In the genomic region with DNA sequence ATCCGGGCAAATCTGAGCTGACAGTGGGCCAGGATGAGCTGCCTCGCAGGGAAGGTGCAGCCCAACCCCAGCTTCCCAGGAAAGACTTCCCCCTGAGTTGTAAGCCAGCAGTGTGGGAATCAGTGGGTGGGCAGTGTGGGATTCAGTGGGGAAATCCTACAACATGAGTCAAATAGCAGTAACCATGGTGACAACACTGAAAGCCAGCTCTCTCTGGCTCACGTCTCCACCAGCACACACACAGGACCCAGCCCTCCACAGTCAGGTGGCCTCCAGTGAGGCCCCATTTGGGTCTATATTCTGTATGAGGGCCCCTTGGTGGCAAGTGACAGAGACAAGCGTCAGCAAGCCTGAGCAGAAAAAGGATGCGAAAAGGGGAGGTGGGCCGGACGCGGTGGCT, we compare ENCODE assay signal across 9 cellular contexts. TPM values are rescaled to one million over a fixed set of nuclear protein-coding genes. Genes with fewer than 3 reads are reported as not detected.
DNase-seq lines count a peak whose midpoint lies in the region; ATAC-seq and TF ChIP-seq lines count a peak whose summit lies in the region.
"Had no signal": no experiment of that assay in that cellular context is flagged by ENCODE, and none has a peak within 500 bp of the region (broad histone marks: within the 10 kb centered on the region; RNA-seq: fewer than 3 reads in every experiment).

No MANE protein-coding gene starts in this region.

- peak overlapping the region; percentile 64 for H3K18ac ChIP-seq in neuronal stem cell (ENCODE audit: low read length)

- H2AFZ ChIP-seq in neuronal stem cell (ENCODE audit: low read length): peak overlapping the region; percentile 0

- H3K79me1 ChIP-seq in neuronal stem cell (ENCODE audit: low read depth, low read length): no peaks in the 10 kb centered on the region

- H4K8ac ChIP-seq in neuronal stem cell (ENCODE audit: low read depth, low read length): no peak overlapping the region

- H3K27me3 ChIP-seq in AG04450 (ENCODE audit: control insufficient read depth, insufficient read depth, low read length): no peaks in the 10 kb centered on the region
- H3K27me3 ChIP-seq in neuronal stem cell (ENCODE audit: control insufficient read depth in 3 of 3, insufficient read depth in 3 of 3, low read depth in 1 of 3, low read length in 3 of 3): no peaks in the 10 kb centered on the region
- no peaks in the 10 kb centered on the region for H3K27me3 ChIP-seq in esophagus muscularis mucosa

- no peak for TF ChIP-seq CTCF in AG04450 (IDR thresholded peaks at IDR 0.05; ENCODE audit: low read depth, low read length)
- TF ChIP-seq CTCF in esophagus muscularis mucosa (IDR thresholded peaks at IDR 0.05): no peak

- TF ChIP-seq EP300 in esophagus muscularis mucosa (IDR thresholded peaks at IDR 0.05): no peak

- peak overlapping the region; percentile 45 for H2BK5ac ChIP-seq in neuronal stem cell (ENCODE audit: low read length)

- DNase-seq in AG04450 (ENCODE audit: low read depth, low spot score) (peak; percentile 84), M059J (ENCODE audit: low read depth) (peak; percentile 87), ecto neural progenitor cell (ENCODE audit: low spot score) (peak; percentile 54), neuronal stem cell (ENCODE audit: low spot score) (no peak), esophagus muscularis mucosa (ENCODE audit: extremely low spot score) (no peak), T-helper 1 cell (no peak)
- no peak for DNase-seq in stimulated activated CD8-positive, alpha-beta memory T cell treated with anti-CD3 and anti-CD28 coated beads, Interleukin-4, amount 100 ng/mL, for 48 hours
- DNase-seq: NCI-H1105 had no signal

- no CpG with 5 or more reads among the region's 8 CpGs for WGBS in neuronal stem cell (ENCODE audit: extremely low coverage in 2 of 2, insufficient read length in 2 of 2, insufficient replicate concordance in 1 of 2), 2 donors
- WGBS in esophagus muscularis mucosa: 71% methylated on average over 7 of the region's 8 CpGs

- H3K4ac ChIP-seq in neuronal stem cell (ENCODE audit: low read length): no peak overlapping the region

- intact Hi-C loops in esophagus muscularis mucosa (cut with DNase I): no loop called here

- H4K91ac ChIP-seq in neuronal stem cell (ENCODE audit: low read depth, low read length, poor library complexity): no peak overlapping the region

- no peak overlapping the region for H3K4me2 ChIP-seq in neuronal stem cell (ENCODE audit: insufficient read depth, low read length, poor library complexity, severe bottlenecking)

- no peak overlapping the region for H3K14ac ChIP-seq in neuronal stem cell (ENCODE audit: low read length)

- no peaks in the 10 kb centered on the region for H3K36me3 ChIP-seq in neuronal stem cell (replicated peaks in 1 of 2; ENCODE audit: control insufficient read depth in 2 of 2, insufficient read depth in 2 of 2, low read length in 2 of 2)
- no peaks in the 10 kb centered on the region for H3K36me3 ChIP-seq in esophagus muscularis mucosa

- H3K23ac ChIP-seq in neuronal stem cell (ENCODE audit: low read depth, low read length, poor library complexity): no peak overlapping the region

- no peak overlapping the region for H3K4me3 ChIP-seq in AG04450 (ENCODE audit: low read depth, low read length)
- no peak overlapping the region for H3K4me3 ChIP-seq in neuronal stem cell (ENCODE audit: low read length in 2 of 2)
- no peak overlapping the region for H3K4me3 ChIP-seq in esophagus muscularis mucosa

- H2AK5ac ChIP-seq in neuronal stem cell (ENCODE audit: low read depth, low read length): no peak overlapping the region

- no peak overlapping the region for H3K9ac ChIP-seq in neuronal stem cell (ENCODE audit: low read depth, low read length, poor library complexity)

- H2BK120ac ChIP-seq in neuronal stem cell (ENCODE audit: low read depth, low read length): peak overlapping the region; percentile 51

- H3K9me3 ChIP-seq in AG04450 (ENCODE audit: control insufficient read depth, insufficient read depth, low read length) (no peaks in the 10 kb centered on the region), neuronal stem cell (replicated peaks in 1 of 2; ENCODE audit: control insufficient read depth in 2 of 2, insufficient read depth in 1 of 2, low read depth in 1 of 2, low read length in 2 of 2) (no peaks in the 10 kb centered on the region), esophagus muscularis mucosa (no peaks in the 10 kb centered on the region)

- POLR2A ChIA-PET in AG04450 (lab: Yijun Ruan, JAX): interaction anchor here (1.2 to 1.3 kb wide), 2 partner anchors 15 to 19 kb away, joined by 4 to 11 read pairs; no protein-coding TSS in a partner anchor

- CTCF ChIA-PET in AG04450 (lab: Charles Lee): no interaction called here

- TF ChIP-seq POLR2A in esophagus muscularis mucosa (IDR thresholded peaks at IDR 0.05; ENCODE audit: low read depth): no peak

- H2BK12ac ChIP-seq in neuronal stem cell (ENCODE audit: low read length): no peak overlapping the region

- H3K4me1 ChIP-seq in neuronal stem cell (ENCODE audit: control insufficient read depth in 2 of 2, insufficient read depth in 1 of 2, low read depth in 1 of 2, low read length in 2 of 2) (peaks cover 14 to 19% of the 10 kb centered on the region in 2 donors), esophagus muscularis mucosa (peaks cover 41 to 57% (median 52%) of the 10 kb centered on the region in 4 donors)

- H3K27ac ChIP-seq in AG04450 (ENCODE audit: low read depth, low read length): peak overlapping the region; percentile 81
- peak overlapping the region; percentile 30 for H3K27ac ChIP-seq in neuronal stem cell (replicated peaks; ENCODE audit: low read length)
- H3K27ac ChIP-seq in esophagus muscularis mucosa (replicated peaks in 1 of 4): peak overlapping the region in 2 of 4 donors; percentile 11 to 24

- ATAC-seq in GM21576 (IDR thresholded peaks at IDR 0.05; ENCODE audit: unreplicated experiment): no peak

- H2BK15ac ChIP-seq in neuronal stem cell (ENCODE audit: low read length): no peak overlapping the region

RNA-seq across cellular contexts. Expression of a gene that starts 6.0 kb away (rescaled TPM):
- 303 and 383 TPM in 2 replicates for polyA plus RNA-seq in AG04450 (2011; rRNA removed)
- polyA minus RNA-seq in AG04450 (2011; rRNA and poly(A)+ RNA removed): 113 and 122 TPM in 2 replicates
- total RNA-seq in M059J (2014; rRNA removed; shearing (Covaris generic)): 56.2 and 80.1 TPM in 2 replicates
- polyA plus RNA-seq in neuronal stem cell (2013, experiment 1 of 2): 2.4 TPM
- 3.1 TPM for polyA plus RNA-seq in neuronal stem cell (2013, experiment 2 of 2)
- 100 to 1,000 TPM; 247 to 398 (median 297) TPM for total RNA-seq in esophagus muscularis mucosa

Comparison
In these comparisons a context has a peak if more than half of its experiments do, and no peak if none do; other contexts are left out.
1. DNase-seq: peak in AG04450 (single experiment), M059J (single experiment) and ecto neural progenitor cell (single experiment); none in neuronal stem cell (single experiment), esophagus muscularis mucosa (single experiment), stimulated activated CD8-positive, alpha-beta memory T cell treated with anti-CD3 and anti-CD28 coated beads, Interleukin-4, amount 100 ng/mL, for 48 hours (single experiment) and T-helper 1 cell (0 of 5).